4 cellular contexts compared by ENCODE assay signal in the genomic region with DNA sequence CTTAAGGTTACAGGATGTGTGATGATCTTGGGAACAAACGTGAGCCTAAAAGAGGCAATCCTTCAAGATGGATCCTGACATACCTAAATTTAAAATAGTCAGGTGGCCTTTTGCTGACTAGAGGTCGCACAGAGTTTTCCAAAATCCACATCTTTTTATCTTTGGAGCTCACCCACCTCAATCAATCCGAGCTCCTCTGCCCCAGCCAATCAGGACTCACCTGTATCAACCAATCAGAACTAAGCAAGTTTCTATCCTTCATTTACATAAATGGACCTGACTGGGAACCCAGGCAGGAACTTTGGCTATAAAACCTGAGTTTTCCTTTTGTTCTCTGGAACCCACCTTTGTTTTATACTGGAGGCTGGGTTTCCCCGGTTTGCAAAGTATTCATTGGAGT.
TF ChIP-seq lines count a peak whose summit lies in the region.

No MANE protein-coding gene starts in this region.

TF ChIP-seq in SK-N-SH, 30 proteins besides CTCF, POLR2A, EP300 and RAD21:
- TF ChIP-seq MXI1 (IDR thresholded peaks at IDR 0.05; ENCODE audit: low read depth, low read length), result no peak
- TF ChIP-seq NRF1 (IDR thresholded peaks at IDR 0.05; ENCODE audit: low read depth, low read length), result no peak
- no peak for TF ChIP-seq GATA2 (CRISPR knock-in tag; IDR thresholded peaks at IDR 0.05)
- no peak for TF ChIP-seq TAF1 (IDR thresholded peaks at IDR 0.05; ENCODE audit: borderline replicate concordance, low read depth, low read length)
- TF ChIP-seq RCOR1 (IDR thresholded peaks at IDR 0.05; ENCODE audit: low read length), result no peak
- TF ChIP-seq TEAD4 (IDR thresholded peaks at IDR 0.05; ENCODE audit: borderline replicate concordance, insufficient read depth), result no peak
- TF ChIP-seq, protein P1, sequence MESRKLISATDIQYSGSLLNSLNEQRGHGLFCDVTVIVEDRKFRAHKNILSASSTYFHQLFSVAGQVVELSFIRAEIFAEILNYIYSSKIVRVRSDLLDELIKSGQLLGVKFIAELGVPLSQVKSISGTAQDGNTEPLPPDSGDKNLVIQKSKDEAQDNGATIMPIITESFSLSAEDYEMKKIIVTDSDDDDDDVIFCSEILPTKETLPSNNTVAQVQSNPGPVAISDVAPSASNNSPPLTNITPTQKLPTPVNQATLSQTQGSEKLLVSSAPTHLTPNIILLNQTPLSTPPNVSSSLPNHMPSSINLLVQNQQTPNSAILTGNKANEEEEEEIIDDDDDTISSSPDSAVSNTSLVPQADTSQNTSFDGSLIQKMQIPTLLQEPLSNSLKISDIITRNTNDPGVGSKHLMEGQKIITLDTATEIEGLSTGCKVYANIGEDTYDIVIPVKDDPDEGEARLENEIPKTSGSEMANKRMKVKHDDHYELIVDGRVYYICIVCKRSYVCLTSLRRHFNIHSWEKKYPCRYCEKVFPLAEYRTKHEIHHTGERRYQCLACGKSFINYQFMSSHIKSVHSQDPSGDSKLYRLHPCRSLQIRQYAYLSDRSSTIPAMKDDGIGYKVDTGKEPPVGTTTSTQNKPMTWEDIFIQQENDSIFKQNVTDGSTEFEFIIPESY (IDR thresholded peaks at IDR 0.05; ENCODE audit: borderline replicate concordance, low read depth), result no peak
- no peak for TF ChIP-seq ELF1 (IDR thresholded peaks at IDR 0.05)
- TF ChIP-seq GABPA (IDR thresholded peaks at IDR 0.05; ENCODE audit: low read depth), result no peak
- no peak for TF ChIP-seq POLR2AphosphoS5 (IDR thresholded peaks at IDR 0.05; ENCODE audit: low read depth, low read length)
- no peak for TF ChIP-seq CHD2 (IDR thresholded peaks at IDR 0.05; ENCODE audit: low read length, partially characterized antibody)

TF ChIP-seq in SK-N-SH treated with all-trans-retinoic acid at 6 μM for 48 hours, 23 proteins besides CTCF, POLR2A, EP300 and RAD21:
- TF ChIP-seq, protein P2, sequence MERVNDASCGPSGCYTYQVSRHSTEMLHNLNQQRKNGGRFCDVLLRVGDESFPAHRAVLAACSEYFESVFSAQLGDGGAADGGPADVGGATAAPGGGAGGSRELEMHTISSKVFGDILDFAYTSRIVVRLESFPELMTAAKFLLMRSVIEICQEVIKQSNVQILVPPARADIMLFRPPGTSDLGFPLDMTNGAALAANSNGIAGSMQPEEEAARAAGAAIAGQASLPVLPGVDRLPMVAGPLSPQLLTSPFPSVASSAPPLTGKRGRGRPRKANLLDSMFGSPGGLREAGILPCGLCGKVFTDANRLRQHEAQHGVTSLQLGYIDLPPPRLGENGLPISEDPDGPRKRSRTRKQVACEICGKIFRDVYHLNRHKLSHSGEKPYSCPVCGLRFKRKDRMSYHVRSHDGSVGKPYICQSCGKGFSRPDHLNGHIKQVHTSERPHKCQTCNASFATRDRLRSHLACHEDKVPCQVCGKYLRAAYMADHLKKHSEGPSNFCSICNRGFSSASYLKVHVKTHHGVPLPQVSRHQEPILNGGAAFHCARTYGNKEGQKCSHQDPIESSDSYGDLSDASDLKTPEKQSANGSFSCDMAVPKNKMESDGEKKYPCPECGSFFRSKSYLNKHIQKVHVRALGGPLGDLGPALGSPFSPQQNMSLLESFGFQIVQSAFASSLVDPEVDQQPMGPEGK (CRISPR knock-in tag; IDR thresholded peaks at IDR 0.05; ENCODE audit: borderline replicate concordance), result no peak

TF ChIP-seq in K562, 482 proteins besides CTCF, POLR2A, EP300 and RAD21:
- TF ChIP-seq ETV1 (tag; conservative IDR thresholded peaks at IDR 0.05; ENCODE audit: low read depth) (no peak), RBM25 (IDR thresholded peaks at IDR 0.05; ENCODE audit: low read depth, low read length, severe bottlenecking) (peak; percentile 11)

TF ChIP-seq in HEK293T, 16 proteins besides CTCF, POLR2A, EP300 and RAD21:
- TF ChIP-seq SUZ12 (IDR thresholded peaks at IDR 0.05) (no peak), L3MBTL2 (conservative IDR thresholded peaks at IDR 0.05) (no peak), FOXA1 (IDR thresholded peaks at IDR 0.05) (no peak), ZNF384 (IDR thresholded peaks at IDR 0.05) (no peak), FOXM1 (IDR thresholded peaks at IDR 0.05; ENCODE audit: borderline replicate concordance) (no peak), SP1 (IDR thresholded peaks at IDR 0.05) (no peak), ARNT (IDR thresholded peaks at IDR 0.05) (no peak), CTBP1 (IDR thresholded peaks at IDR 0.05; ENCODE audit: borderline replicate concordance) (no peak), LEF1 (IDR thresholded peaks at IDR 0.05; ENCODE audit: borderline replicate concordance) (no peak), TARDBP (IDR thresholded peaks at IDR 0.05) (no peak), BHLHE40 (IDR thresholded peaks at IDR 0.05; ENCODE audit: borderline replicate concordance) (no peak), FOXK2 (IDR thresholded peaks at IDR 0.05) (no peak), HDGF (IDR thresholded peaks at IDR 0.05; ENCODE audit: borderline replicate concordance) (no peak), NFRKB (IDR thresholded peaks at IDR 0.05) (no peak), ELF4 (IDR thresholded peaks at IDR 0.05) (no peak)
- TF ChIP-seq, protein P3, sequence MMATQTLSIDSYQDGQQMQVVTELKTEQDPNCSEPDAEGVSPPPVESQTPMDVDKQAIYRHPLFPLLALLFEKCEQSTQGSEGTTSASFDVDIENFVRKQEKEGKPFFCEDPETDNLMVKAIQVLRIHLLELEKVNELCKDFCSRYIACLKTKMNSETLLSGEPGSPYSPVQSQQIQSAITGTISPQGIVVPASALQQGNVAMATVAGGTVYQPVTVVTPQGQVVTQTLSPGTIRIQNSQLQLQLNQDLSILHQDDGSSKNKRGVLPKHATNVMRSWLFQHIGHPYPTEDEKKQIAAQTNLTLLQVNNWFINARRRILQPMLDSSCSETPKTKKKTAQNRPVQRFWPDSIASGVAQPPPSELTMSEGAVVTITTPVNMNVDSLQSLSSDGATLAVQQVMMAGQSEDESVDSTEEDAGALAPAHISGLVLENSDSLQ (IDR thresholded peaks at IDR 0.05), result no peak; the same call in 1 of the 2 replicates
